ENCODE assay signal across 32 cellular contexts in the genomic region with DNA sequence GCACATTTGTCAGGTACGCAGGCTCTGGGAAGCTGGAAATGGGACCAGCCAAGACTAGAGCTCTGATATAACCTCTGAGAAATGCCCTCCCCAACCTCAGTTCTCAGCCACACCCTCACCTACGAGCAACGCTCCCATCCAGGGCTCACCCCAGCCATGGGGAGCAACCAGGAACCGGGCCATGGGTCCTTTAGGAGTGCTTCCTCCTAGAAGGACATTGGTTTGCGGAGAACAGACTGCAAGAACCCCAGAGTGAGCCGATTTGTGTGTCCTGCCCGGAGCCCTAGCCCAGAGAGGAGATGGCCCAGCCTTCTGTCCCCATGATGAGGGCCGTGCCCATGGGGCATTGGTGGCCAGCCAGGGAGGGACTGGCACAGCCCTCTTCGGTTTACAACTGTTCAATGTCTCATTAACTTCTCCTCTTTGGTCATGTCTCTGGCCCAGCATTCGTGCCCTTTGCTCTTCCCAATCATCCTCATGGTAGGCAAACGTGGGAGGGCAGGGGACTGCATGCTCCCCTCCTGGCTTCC. TPM values are rescaled to one million over a fixed set of nuclear protein-coding genes. Genes with fewer than 3 reads are reported as not detected.
"Had no signal": no experiment of that assay in that cellular context is flagged by ENCODE, and none has a peak within 500 bp of the region (broad histone marks: within the 10 kb centered on the region; RNA-seq: fewer than 3 reads in every experiment).

No MANE protein-coding gene starts in this region.

- H3K4me3 Mint-ChIP-seq: activated CD4-positive, alpha-beta T cell treated with anti-CD3 and anti-CD28 coated beads, Interleukin-2, amount 10 ng/mL, durations not matched to agents 24 days and 14 days; activated CD8-positive, alpha-beta T cell treated with anti-CD3 and anti-CD28 coated beads, Interleukin-2, amount 10 ng/mL, durations not matched to agents 7 days and 5 days; activated naive CD4-positive, alpha-beta T cell treated with anti-CD3 and anti-CD28 coated beads, Interleukin-2, amount 50 U/mL, for 24 hours; activated naive CD8-positive, alpha-beta T cell treated with anti-CD3 and anti-CD28 coated beads, Interleukin-2, amount 10 ng/mL, durations not matched to agents 7 days and 5 days; activated T-cell treated with anti-CD3 and anti-CD28 coated beads, Interleukin-2, amount 50 U/mL, for 24 hours; T-helper 1 cell treated with Interleukin-12 subunit alpha and Interleukin-12 subunit beta and Interleukin-4 antibody, amounts not matched to agents 30 μg/mL and 1 μg/mL, for 36 hours; T-helper 2 cell treated with Interferon-gamma antibody and Interleukin-4, amounts not matched to agents 5 μg/mL and 100 μg/mL, for 36 hours had no signal

- H3K9me3 ChIP-seq: ascending aorta, SK-N-SH had no signal

- H3K9me3 Mint-ChIP-seq: activated naive CD4-positive, alpha-beta T cell treated with anti-CD3 and anti-CD28 coated beads, Interleukin-2, amount 50 U/mL, for 24 hours had no signal

- H3K4me1 ChIP-seq: ascending aorta, SJSA1 had no signal

- H3K4me1 Mint-ChIP-seq: activated CD4-positive, alpha-beta T cell treated with anti-CD3 and anti-CD28 coated beads, Interleukin-2, amount 10 ng/mL, durations not matched to agents 24 days and 14 days; activated naive CD4-positive, alpha-beta T cell treated with anti-CD3 and anti-CD28 coated beads, Interleukin-2, amount 50 U/mL, for 24 hours; activated naive CD8-positive, alpha-beta T cell treated with anti-CD3 and anti-CD28 coated beads, Interleukin-2, amount 10 ng/mL, durations not matched to agents 7 days and 5 days had no signal

- ATAC-seq: activated CD8-positive, alpha-beta T cell treated with anti-CD3 and anti-CD28 coated beads, Interleukin-2, amount 10 ng/mL, durations not matched to agents 7 days and 5 days; Panc1 had no signal

- H3K27ac ChIP-seq: ascending aorta, SJSA1 had no signal

- H3K36me3 Mint-ChIP-seq: activated naive CD4-positive, alpha-beta T cell treated with anti-CD3 and anti-CD28 coated beads, Interleukin-2, amount 50 U/mL, for 24 hours; activated naive CD8-positive, alpha-beta T cell treated with anti-CD3 and anti-CD28 coated beads, Interleukin-2, amount 10 ng/mL, durations not matched to agents 7 days and 5 days had no signal

- H3K4me3 ChIP-seq: ascending aorta, SJSA1 had no signal

- H3K4me2 ChIP-seq: SK-N-SH had no signal

- H3K9ac ChIP-seq: SK-N-SH had no signal

- H3K27me3 Mint-ChIP-seq: activated CD4-positive, alpha-beta T cell treated with anti-CD3 and anti-CD28 coated beads, Interleukin-2, amount 10 ng/mL, durations not matched to agents 24 days and 14 days had no signal

- H3K27ac Mint-ChIP-seq: activated CD4-positive, alpha-beta T cell treated with anti-CD3 and anti-CD28 coated beads, Interleukin-2, amount 10 ng/mL, durations not matched to agents 24 days and 14 days; activated CD8-positive, alpha-beta T cell treated with anti-CD3 and anti-CD28 coated beads, Interleukin-2, amount 10 ng/mL, durations not matched to agents 7 days and 5 days; activated naive CD4-positive, alpha-beta T cell treated with anti-CD3 and anti-CD28 coated beads, Interleukin-2, amount 50 U/mL, for 24 hours; activated naive CD8-positive, alpha-beta T cell treated with anti-CD3 and anti-CD28 coated beads, Interleukin-2, amount 10 ng/mL, durations not matched to agents 7 days and 5 days; activated T-cell treated with anti-CD3 and anti-CD28 coated beads, Interleukin-2, amount 50 U/mL, for 24 hours; activated T-helper 2 cell treated with anti-CD3 and anti-CD28 coated beads, Interferon-gamma antibody, Interleukin-2, Interleukin-4, amounts not matched to agents 10 μg/mL and 5 μg/mL and 100 μg/mL, durations not matched to agents 14 hours and 24 hours and 36 hours; T-helper 1 cell treated with Interleukin-12 subunit alpha and Interleukin-12 subunit beta and Interleukin-4 antibody, amounts not matched to agents 30 μg/mL and 1 μg/mL, for 36 hours; T-helper 2 cell treated with Interferon-gamma antibody and Interleukin-4, amounts not matched to agents 5 μg/mL and 100 μg/mL, for 36 hours had no signal

- DNase-seq: activated CD4-positive, alpha-beta T cell treated with anti-CD3 and anti-CD28 coated beads, Interleukin-2, amount 10 ng/mL, durations not matched to agents 24 days and 14 days; activated CD4-positive, alpha-beta T cell treated with anti-CD3 and anti-CD28 coated beads, Interleukin-2, amount 50 U/mL, for 48 hours; activated CD8-positive, alpha-beta T cell treated with anti-CD3 and anti-CD28 coated beads, Interleukin-2, amount 10 ng/mL, durations not matched to agents 7 days and 5 days; activated gamma-delta T cell; activated naive CD4-positive, alpha-beta T cell treated with Interleukin-2 at 50 U/mL for 16 hours; activated naive CD8-positive, alpha-beta T cell treated with anti-CD3 and anti-CD28 coated beads, Interleukin-2, amount 10 ng/mL, durations not matched to agents 7 days and 5 days; activated T-cell treated with anti-CD3 and anti-CD28 coated beads, Interleukin-2, amount 50 U/mL, for 24 hours; amygdala; Karpas-422; KBM-7; NCI-H1048; NCI-H1105 treated with DMSO at 0.1 percent for 48 hours; NCI-H1436; NCI-H1694; NCI-H1930; NCI-H2081 treated with DMSO at 0.1 percent for 48 hours; NCI-H226; NCI-H446 treated with DMSO at 0.1 percent for 48 hours; NCI-H524; RPMI8226; SHP77 treated with DMSO at 0.1 percent for 48 hours; SK-N-SH had no signal

- H3K27me3 ChIP-seq: ascending aorta, SJSA1 had no signal

- H3K36me3 ChIP-seq: ascending aorta, SJSA1 had no signal

RNA-seq across cellular contexts. Expression of gene IGSF23, which starts 32.9 kb away (rescaled TPM):
- total RNA-seq: activated CD4-positive, alpha-beta T cell treated with anti-CD3 and anti-CD28 coated beads, Interleukin-2, amount 10 ng/mL, durations not matched to agents 24 days and 14 days; activated CD8-positive, alpha-beta T cell treated with anti-CD3 and anti-CD28 coated beads, Interleukin-2, amount 10 ng/mL, durations not matched to agents 7 days and 5 days; activated naive CD8-positive, alpha-beta T cell treated with anti-CD3 and anti-CD28 coated beads, Interleukin-2, amount 10 ng/mL, durations not matched to agents 7 days and 5 days; activated T-helper 2 cell treated with anti-CD3 and anti-CD28 coated beads, Interferon-gamma antibody, Interleukin-2, Interleukin-4, amounts not matched to agents 10 μg/mL and 5 μg/mL and 100 μg/mL, durations not matched to agents 14 hours and 24 hours and 36 hours; ascending aorta; cardiac septum; MCF 10A had no signal

RNA-seq across cellular contexts. Expression of gene CEACAM20, which starts 51.0 kb away (rescaled TPM):
- total RNA-seq: activated CD4-positive, alpha-beta T cell treated with anti-CD3 and anti-CD28 coated beads, Interleukin-2, amount 10 ng/mL, durations not matched to agents 24 days and 14 days; activated CD8-positive, alpha-beta T cell treated with anti-CD3 and anti-CD28 coated beads, Interleukin-2, amount 10 ng/mL, durations not matched to agents 7 days and 5 days; activated naive CD8-positive, alpha-beta T cell treated with anti-CD3 and anti-CD28 coated beads, Interleukin-2, amount 10 ng/mL, durations not matched to agents 7 days and 5 days; activated T-helper 2 cell treated with anti-CD3 and anti-CD28 coated beads, Interferon-gamma antibody, Interleukin-2, Interleukin-4, amounts not matched to agents 10 μg/mL and 5 μg/mL and 100 μg/mL, durations not matched to agents 14 hours and 24 hours and 36 hours; ascending aorta; cardiac septum; MCF 10A had no signal
- polyA plus RNA-seq: adipose tissue, SK-N-SH had no signal
